8 cellular contexts compared by ENCODE assay signal in genomic region chr14:60649815-60650381, GRCh38. TPM values are rescaled to one million over a fixed set of nuclear protein-coding genes. Genes with fewer than 3 reads are reported as not detected.
A peak's percentile ranks its signal among the peaks of the same experiment; 100 is the strongest.
DNase-seq lines count a peak whose midpoint lies in the region; ATAC-seq and TF ChIP-seq lines count a peak whose summit lies in the region.

No MANE protein-coding gene starts in this region.

- H3K9me3 Mint-ChIP-seq in activated naive CD4-positive, alpha-beta T cell treated with anti-CD3 and anti-CD28 coated beads for 36 hours: no peaks in the 10 kb centered on the region
- H3K9me3 Mint-ChIP-seq in stimulated activated naive CD8-positive, alpha-beta T cell treated with anti-CD3 and anti-CD28 coated beads, Interleukin-15, amount 100 ng/mL, for 72 hours: no peaks in the 10 kb centered on the region

- peak overlapping the region; percentile 48 for H3K4me3 Mint-ChIP-seq in activated naive CD4-positive, alpha-beta T cell treated with anti-CD3 and anti-CD28 coated beads for 36 hours
- H3K4me3 Mint-ChIP-seq in stimulated activated naive CD8-positive, alpha-beta T cell treated with anti-CD3 and anti-CD28 coated beads, Interleukin-15, amount 100 ng/mL, for 72 hours: peak overlapping the region; percentile 44 to 53

- no peak for DNase-seq in activated naive CD4-positive, alpha-beta T cell treated with anti-CD3 and anti-CD28 coated beads for 36 hours
- no peak for DNase-seq in activated naive CD4-positive, alpha-beta T cell treated with anti-CD3 and anti-CD28 coated beads, Interleukin-2, amount 50 U/mL, for 16 hours
- DNase-seq in RWPE1 (ENCODE audit: low spot score) (peak; percentile 25), fibroblast of pulmonary artery (ENCODE audit: low read depth) (no peak), dedifferentiated amniotic fluid mesenchymal stem cell (ENCODE audit: extremely low spot score) (no peak)
- no peak for DNase-seq in stimulated activated naive CD8-positive, alpha-beta T cell treated with anti-CD3 and anti-CD28 coated beads, Interleukin-15, amount 100 ng/mL, for 72 hours
- DNase-seq in activated effector memory CD4-positive, alpha-beta T cell treated with anti-CD3 and anti-CD28 coated beads, Interleukin-2, amount 50 U/mL, for 16 hours: no peak

- peaks cover 55% of the 10 kb centered on the region for H3K4me1 Mint-ChIP-seq in activated naive CD4-positive, alpha-beta T cell treated with anti-CD3 and anti-CD28 coated beads for 36 hours (ENCODE audit: low read depth)
- H3K4me1 Mint-ChIP-seq in stimulated activated naive CD8-positive, alpha-beta T cell treated with anti-CD3 and anti-CD28 coated beads, Interleukin-15, amount 100 ng/mL, for 72 hours: peaks cover 72% of the 10 kb centered on the region

- no peaks in the 10 kb centered on the region for H3K36me3 Mint-ChIP-seq in activated naive CD4-positive, alpha-beta T cell treated with anti-CD3 and anti-CD28 coated beads for 36 hours (ENCODE audit: low read depth)

- POLR2A ChIA-PET in RWPE1 (lab: Yijun Ruan, JAX; ENCODE audit: low non-redundant PET): interaction anchor here (0.6 kb wide), 1 partner anchor 331 kb away, joined by 3 read pairs; the partner anchor contains the start of genes SLC38A6 and TRMT5

- TF ChIP-seq CTCF in RWPE1 (conservative IDR thresholded peaks at IDR 0.05; ENCODE audit: low read depth) (no peak), fibroblast of pulmonary artery (IDR thresholded peaks at IDR 0.05; ENCODE audit: low read length, missing control alignments) (no peak)

- intact Hi-C loops in activated naive CD4-positive, alpha-beta T cell treated with anti-CD3 and anti-CD28 coated beads for 36 hours (cut with micrococcal nuclease): loop anchor here (1.0 to 2.0 kb wide), 2 partner anchors 8 to 13 kb away; no protein-coding TSS in a partner anchor

- no peak for ATAC-seq in stimulated activated naive CD8-positive, alpha-beta T cell treated with anti-CD3 and anti-CD28 coated beads, Interleukin-15, amount 100 ng/mL, for 72 hours
- ATAC-seq in GM18502 (IDR thresholded peaks at IDR 0.05; ENCODE audit: poor library complexity, unreplicated experiment): no peak

- CTCF ChIA-PET in activated naive CD4-positive, alpha-beta T cell treated with anti-CD3 and anti-CD28 coated beads for 36 hours (lab: Charles Lee): interaction anchor here (0.9 kb wide), 2 partner anchors 137 to 300 kb away, joined by 3 read pairs; no protein-coding TSS in a partner anchor
- CTCF ChIA-PET in RWPE1 (lab: Yijun Ruan, JAX): interaction anchor here (1.2 to 1.8 kb wide), 2 partner anchors 72 to 603 kb away, joined by 5 to 6 read pairs; no protein-coding TSS in a partner anchor

- H3K4me3 ChIP-seq in fibroblast of pulmonary artery (replicated peaks; ENCODE audit: low read depth, low read length): peak overlapping the region; percentile 55

- H3K27me3 Mint-ChIP-seq in activated naive CD4-positive, alpha-beta T cell treated with anti-CD3 and anti-CD28 coated beads for 36 hours (ENCODE audit: low read depth): peaks cover 86% of the 10 kb centered on the region
- H3K27me3 Mint-ChIP-seq in stimulated activated naive CD8-positive, alpha-beta T cell treated with anti-CD3 and anti-CD28 coated beads, Interleukin-15, amount 100 ng/mL, for 72 hours: peaks cover 100% of the 10 kb centered on the region

- peak overlapping the region; percentile 82 for H3K27ac ChIP-seq in RWPE1

- no peak overlapping the region for H3K27ac Mint-ChIP-seq in activated naive CD4-positive, alpha-beta T cell treated with anti-CD3 and anti-CD28 coated beads for 36 hours
- H3K27ac Mint-ChIP-seq in stimulated activated naive CD8-positive, alpha-beta T cell treated with anti-CD3 and anti-CD28 coated beads, Interleukin-15, amount 100 ng/mL, for 72 hours: no peak overlapping the region

RNA-seq across cellular contexts. Expression of gene SIX1, which starts 0.6 kb away (rescaled TPM):
- not detected for total RNA-seq in activated naive CD4-positive, alpha-beta T cell treated with anti-CD3 and anti-CD28 coated beads for 36 hours
